Comparison of ENCODE assay signal across 31 cellular contexts in genomic region chr22:21898354-21898896, GRCh38. TPM values are rescaled to one million over a fixed set of nuclear protein-coding genes. Genes with fewer than 3 reads are reported as not detected.
A peak's percentile ranks its signal among the peaks of the same experiment; 100 is the strongest.
DNase-seq lines count a peak whose midpoint lies in the region; ATAC-seq, FAIRE-seq and TF ChIP-seq lines count a peak whose summit lies in the region.
"Had no signal": no experiment of that assay in that cellular context is flagged by ENCODE, and none has a peak within 500 bp of the region (broad histone marks: within the 10 kb centered on the region; RNA-seq: fewer than 3 reads in every experiment).

No MANE protein-coding gene starts in this region.

- H3K27me3 ChIP-seq in K562 (ENCODE audit: control insufficient read depth in 2 of 2, insufficient read depth in 2 of 2, low read length in 2 of 2) (peaks cover 19 to 43% of the 10 kb centered on the region in 2 experiments; a peak in 4 of 5 replicates), breast epithelium (no peaks in the 10 kb centered on the region)
- H3K27me3 ChIP-seq: BE2C; BLaER1; BLaER1 treated with 17β-estradiol and CSF1 and Interleukin-3, amounts not matched to agents 10 nM and 100 nM had no signal

- no peak overlapping the region for H3K4me2 ChIP-seq in K562 (ENCODE audit: insufficient read depth, low read length)
- H3K4me2 ChIP-seq: A549; BLaER1; BLaER1 treated with 17β-estradiol and CSF1 and Interleukin-3, amounts not matched to agents 10 nM and 100 nM had no signal

- WGBS in K562 (ENCODE audit: insufficient coverage, low coverage, missing lambda C conversion rate): 0% methylated on average over 1 of the region's 1 CpG

- TF ChIP-seq CTCF in K562 (IDR thresholded peaks at IDR 0.05 in 2 of 3, conservative IDR thresholded peaks at IDR 0.05 in 1 of 3; ENCODE audit: insufficient read depth in 2 of 3, low read depth in 1 of 3, low read length in 3 of 3) (no peak), breast epithelium (IDR thresholded peaks at IDR 0.05) (no peak)

- H3K9me1 ChIP-seq in K562 (ENCODE audit: control insufficient read depth, insufficient read depth, low read length): no peaks in the 10 kb centered on the region

- CTCF ChIA-PET in HEK293T (lab: Yijun Ruan, JAX) (no interaction called here), K562 (lab: Yijun Ruan, JAX; ENCODE audit: low intra/inter-chr PET ratio) (interaction anchor here (0.6 kb wide), 1 partner anchor 213 kb away, joined by 6 read pairs; no protein-coding TSS in a partner anchor)

- FAIRE-seq in K562 (lab: Jason Lieb, UNC): no peak
- FAIRE-seq: A204.1, A549, D721Med had no signal

- POLR2A ChIA-PET in HEK293T (lab: Yijun Ruan, JAX): no interaction called here
- POLR2A ChIA-PET in K562 (lab: Yijun Ruan, JAX): interaction anchor here (0.6 to 49.7 kb wide), 14 partner anchors 9 to 188 kb away, joined by 3 to 1041 read pairs (median 6); partner anchors contain the start of gene PPM1F

- in situ Hi-C loops in K562 (cut with MboI): no loop called here

- no peaks in the 10 kb centered on the region for H3K79me2 ChIP-seq in K562 (ENCODE audit: control insufficient read depth, insufficient read depth, low read length)

- DNase-seq in HEK293T (ENCODE audit: extremely low spot score) (no peak), K562 (ENCODE audit: extremely low read depth in 1 of 4, low spot score in 3 of 4) (no peak), breast epithelium (ENCODE audit: low spot score in 2 of 2) (no peak)
- DNase-seq: 8988T; ACHN; AML-193; BE2C; C1 segment of cervical spinal cord; Caco-2; Calu3; CD4-positive, alpha-beta memory T cell; CD4-positive, alpha-beta T cell; CD4-positive, CD25-positive, alpha-beta regulatory T cell; CD8-positive, alpha-beta memory T cell; CD8-positive, alpha-beta T cell; COR-L47; DMS 273 treated with DMSO at 0.1 percent for 48 hours; DMS153; DMS53; DMS79; DMS79 treated with DMSO at 0.1 percent for 48 hours; DND-41; EL had no signal

- H3K36me3 ChIP-seq in K562 (ENCODE audit: control insufficient read depth, insufficient read depth, low read length) (no peaks in the 10 kb centered on the region), breast epithelium (no peaks in the 10 kb centered on the region)
- H3K36me3 ChIP-seq: BE2C; BLaER1; BLaER1 treated with 17β-estradiol and CSF1 and Interleukin-3, amounts not matched to agents 10 nM and 100 nM had no signal

- TF ChIP-seq POLR2A in K562 (conservative IDR thresholded peaks at IDR 0.05): no peak
- no peak for TF ChIP-seq POLR2A in breast epithelium (IDR thresholded peaks at IDR 0.05)

- H3K4me3 ChIP-seq in K562: no peak overlapping the region
- no peak overlapping the region for H3K4me3 ChIP-seq in breast epithelium
- H3K4me3 ChIP-seq: A549; BLaER1; BLaER1 treated with 17β-estradiol and CSF1 and Interleukin-3, amounts not matched to agents 10 nM and 100 nM had no signal

- intact Hi-C loops in K562 (cut with micrococcal nuclease): no loop called here
- intact Hi-C loops in breast epithelium (cut with DNase I; ENCODE audit: low total_unique reads): no loop called here

- BruUV-seq in K562 (replicated peaks; lab: Mats Ljungman, UMichigan): no TSS peak

- H4K20me1 ChIP-seq in K562 (replicated peaks; ENCODE audit: control insufficient read depth, insufficient read depth, low read length): peaks cover 8% of the 10 kb centered on the region; the same call in 1 of the 2 replicates
- H4K20me1 ChIP-seq: BLaER1; BLaER1 treated with 17β-estradiol and CSF1 and Interleukin-3, amounts not matched to agents 10 nM and 100 nM had no signal

- H2AFZ ChIP-seq in K562 (ENCODE audit: low read depth, low read length): no peak overlapping the region

- H3K4me1 ChIP-seq in K562 (replicated peaks in 1 of 2; ENCODE audit: control insufficient read depth in 2 of 2, insufficient read depth in 2 of 2, low read length in 2 of 2): 0 out of 5 replicates have a peak, but pooled peaks cover 0 to 4% of the 10 kb centered on the region in 2 experiments
- H3K4me1 ChIP-seq in breast epithelium: no peaks in the 10 kb centered on the region
- H3K4me1 ChIP-seq: A549; BE2C; BLaER1; BLaER1 treated with 17β-estradiol and CSF1 and Interleukin-3, amounts not matched to agents 10 nM and 100 nM; Caco-2 had no signal

- H3K9me3 ChIP-seq in K562 (replicated peaks; ENCODE audit: control insufficient read depth, insufficient read depth, low read depth, low read length): no peaks in the 10 kb centered on the region
- no peaks in the 10 kb centered on the region for H3K9me3 ChIP-seq in breast epithelium
- H3K9me3 ChIP-seq: A549; BE2C; BLaER1; BLaER1 treated with 17β-estradiol and CSF1 and Interleukin-3, amounts not matched to agents 10 nM and 100 nM; Caco-2 had no signal

- ATAC-seq in K562 (no peak), HG03565 (IDR thresholded peaks at IDR 0.05; ENCODE audit: unreplicated experiment) (no peak)
- ATAC-seq: A549; CD8-positive, alpha-beta T cell had no signal

- no peak overlapping the region for H3K9ac ChIP-seq in K562 (ENCODE audit: insufficient read depth in 1 of 2, low read depth in 2 of 2, low read length in 2 of 2)
- H3K9ac ChIP-seq: BLaER1; BLaER1 treated with 17β-estradiol and CSF1 and Interleukin-3, amounts not matched to agents 10 nM and 100 nM had no signal

- H3K27ac ChIP-seq in K562 (ENCODE audit: extremely low read depth, low read depth, low read length): no peak overlapping the region
- no peak overlapping the region for H3K27ac ChIP-seq in breast epithelium
- H3K27ac ChIP-seq: 22Rv1; A549; BLaER1; BLaER1 treated with 17β-estradiol and CSF1 and Interleukin-3, amounts not matched to agents 10 nM and 100 nM; C4-2B had no signal

- TF ChIP-seq EP300 in K562 (IDR thresholded peaks at IDR 0.05; ENCODE audit: low read length): no peak

- TF ChIP-seq RAD21 in K562 (CRISPR knock-in tag; conservative IDR thresholded peaks at IDR 0.05 in 1 of 2, IDR thresholded peaks at IDR 0.05 in 1 of 2): no peak

TF ChIP-seq in HEK293T, 16 proteins besides CTCF, POLR2A, EP300 and RAD21:
- TF ChIP-seq ZNF384 (IDR thresholded peaks at IDR 0.05) (0 out of 2 replicates have a peak, but pooled peaks have one; percentile 15), FOXM1 (IDR thresholded peaks at IDR 0.05; ENCODE audit: borderline replicate concordance) (no peak)
TF ChIP-seq in HEK293T: peak in this region for 1.

TF ChIP-seq in K562, 482 proteins besides CTCF, POLR2A, EP300 and RAD21 (continues in another document):
- 0 out of 2 replicates have a peak, but pooled peaks have one; percentile 54 for TF ChIP-seq HINFP (tag; conservative IDR thresholded peaks at IDR 0.05; ENCODE audit: low read depth)

RNA-seq across cellular contexts. Expression of gene MAPK1, which starts 31.0 kb away (rescaled TPM):
- 220 and 305 TPM in 2 replicates for total RNA-seq in K562 (2011; cell fraction: chromatin; rRNA removed; ENCODE audit: low replicate concordance)
- total RNA-seq in K562 (2011; cell fraction: nucleolus; rRNA removed): 68.7 and 81.2 TPM in 2 replicates
- total RNA-seq in K562 (2011; cell fraction: nucleoplasm; rRNA removed): 142 and 210 TPM in 2 replicates
- 183 and 249 TPM in 2 replicates for total RNA-seq in K562 (2014; rRNA removed)
- 319 and 370 TPM in 2 replicates for total RNA-seq in K562 (2014; rRNA removed; fragmentation: Illumina TruSeq; extraction: Trizol)
- total RNA-seq in K562 (2015; rRNA removed; fragmentation: Illumina TruSeq; extraction: Trizol): 283 and 289 TPM in 2 replicates
- 464 and 475 TPM in 2 replicates for total RNA-seq in K562 (2021)
- polyA plus RNA-seq in K562 (2011; rRNA removed): 381 and 575 TPM in 2 replicates
- polyA plus RNA-seq in K562 (2011; cell fraction: cytosol; rRNA removed): 168 and 240 TPM in 2 replicates
- polyA plus RNA-seq in K562 (2011; cell fraction: nucleus; rRNA removed): 236 and 309 TPM in 2 replicates
- 233 and 368 TPM in 2 replicates for polyA plus RNA-seq in K562 (2012)
- polyA plus RNA-seq in K562 (2014; fragmentation: Illumina TruSeq; extraction: Trizol): 260 and 350 TPM in 2 replicates
- 10 to 100 TPM; 46.3 to 51.4 TPM for polyA plus RNA-seq in K562 (2014; fragmentation: Nextera tagmentation; extraction: Ambion mirVana)
- polyA plus RNA-seq in K562 (2014; rRNA removed): 146 and 212 TPM in 2 replicates
- 295 and 429 TPM in 2 replicates for polyA minus RNA-seq in K562 (2011; rRNA and poly(A)+ RNA removed)
- polyA minus RNA-seq in K562 (2011; cell fraction: cytosol; rRNA and poly(A)+ RNA removed): 100 and 114 TPM in 2 replicates
- 36.5 and 66.6 TPM in 2 replicates for polyA minus RNA-seq in K562 (2011; cell fraction: nucleus; rRNA and poly(A)+ RNA removed)
- total RNA-seq in breast epithelium: 10 to 100 TPM; 43.3 to 49.9 (median 44.0) TPM

RNA-seq across cellular contexts. Expression of gene PPM1F, which starts 54.2 kb away (rescaled TPM):
- total RNA-seq in K562 (2011; cell fraction: chromatin; rRNA removed; ENCODE audit: low replicate concordance): 103 and 226 TPM in 2 replicates
- 122 and 135 TPM in 2 replicates for total RNA-seq in K562 (2011; cell fraction: nucleolus; rRNA removed)
- total RNA-seq in K562 (2011; cell fraction: nucleoplasm; rRNA removed): 120 and 153 TPM in 2 replicates
- total RNA-seq in K562 (2014; rRNA removed): 132 and 153 TPM in 2 replicates
- 33.1 and 36.9 TPM in 2 replicates for total RNA-seq in K562 (2014; rRNA removed; fragmentation: Illumina TruSeq; extraction: Trizol)
- 74.6 and 75.0 TPM in 2 replicates for total RNA-seq in K562 (2015; rRNA removed; fragmentation: Illumina TruSeq; extraction: Trizol)
- 157 and 159 TPM in 2 replicates for total RNA-seq in K562 (2021)
- polyA plus RNA-seq in K562 (2011; rRNA removed): 64.0 and 73.1 TPM in 2 replicates
- 74.8 and 124 TPM in 2 replicates for polyA plus RNA-seq in K562 (2011; cell fraction: cytosol; rRNA removed)
- polyA plus RNA-seq in K562 (2011; cell fraction: nucleus; rRNA removed): 187 and 284 TPM in 2 replicates
- polyA plus RNA-seq in K562 (2012): 81.6 and 118 TPM in 2 replicates
- polyA plus RNA-seq in K562 (2014; fragmentation: Illumina TruSeq; extraction: Trizol): 53.8 and 92.1 TPM in 2 replicates
- 1 to 10 TPM; 2.1 to 4.5 TPM for polyA plus RNA-seq in K562 (2014; fragmentation: Nextera tagmentation; extraction: Ambion mirVana)
- polyA plus RNA-seq in K562 (2014; rRNA removed): 110 and 121 TPM in 2 replicates
- 29.5 and 43.3 TPM in 2 replicates for polyA minus RNA-seq in K562 (2011; rRNA and poly(A)+ RNA removed)
- polyA minus RNA-seq in K562 (2011; cell fraction: cytosol; rRNA and poly(A)+ RNA removed): 53.3 and 68.1 TPM in 2 replicates
- 34.9 and 45.5 TPM in 2 replicates for polyA minus RNA-seq in K562 (2011; cell fraction: nucleus; rRNA and poly(A)+ RNA removed)
- 10 to 100 TPM; 24.3 to 45.2 (median 28.1) TPM for total RNA-seq in breast epithelium
